In genomic region chr6:30345852-30346251, GRCh38 we compare ENCODE assay signal across 8 cellular contexts. TPM values are rescaled to one million over a fixed set of nuclear protein-coding genes. Genes with fewer than 3 reads are reported as not detected.
DNase-seq lines count a peak whose midpoint lies in the region; ATAC-seq, FAIRE-seq and TF ChIP-seq lines count a peak whose summit lies in the region.

No MANE protein-coding gene starts in this region.

- H3K23ac ChIP-seq in mesendoderm (ENCODE audit: low read length), result no peak overlapping the region

- H3K27ac ChIP-seq in astrocyte (ENCODE audit: low read depth, low read length) (no peak overlapping the region), mesendoderm (ENCODE audit: low read depth, low read length) (no peak overlapping the region), upper lobe of right lung (no peak overlapping the region)

- H2BK120ac ChIP-seq in mesendoderm (ENCODE audit: low read depth, low read length), result no peak overlapping the region

- H2BK15ac ChIP-seq in mesendoderm (replicated peaks; ENCODE audit: low read depth), result no peak overlapping the region

- no peaks in the 10 kb centered on the region for H3K27me3 Mint-ChIP-seq in activated naive CD4-positive, alpha-beta T cell treated with anti-CD3 and anti-CD28 coated beads, Interleukin-2, amount 50 U/mL, for 24 hours
- H3K27me3 Mint-ChIP-seq in astrocyte (ENCODE audit: low read depth, unreplicated experiment), result no peaks in the 10 kb centered on the region

- H4K5ac ChIP-seq in mesendoderm (ENCODE audit: low read length), result no peak overlapping the region

- peaks cover 47% of the 10 kb centered on the region for H3K4me1 Mint-ChIP-seq in activated naive CD4-positive, alpha-beta T cell treated with anti-CD3 and anti-CD28 coated beads, Interleukin-2, amount 50 U/mL, for 24 hours
- H3K4me1 Mint-ChIP-seq in astrocyte (ENCODE audit: low read depth, unreplicated experiment), result peaks cover 10% of the 10 kb centered on the region

- no peak overlapping the region for H4K8ac ChIP-seq in mesendoderm (ENCODE audit: low read depth, low read length)

- H3K79me2 ChIP-seq in astrocyte (ENCODE audit: insufficient read depth, low read length) (peaks cover 5% of the 10 kb centered on the region), mesendoderm (ENCODE audit: control insufficient read depth, insufficient read depth, low read length) (no peaks in the 10 kb centered on the region)

- H4K20me1 ChIP-seq in astrocyte (ENCODE audit: insufficient read depth, low read length), result peaks cover 8% of the 10 kb centered on the region

- H2AFZ ChIP-seq in astrocyte (ENCODE audit: low read depth, low read length), result no peak overlapping the region

- H3K9me3 Mint-ChIP-seq in activated naive CD4-positive, alpha-beta T cell treated with anti-CD3 and anti-CD28 coated beads, Interleukin-2, amount 50 U/mL, for 24 hours, result no peaks in the 10 kb centered on the region
- no peaks in the 10 kb centered on the region for H3K9me3 Mint-ChIP-seq in astrocyte (ENCODE audit: unreplicated experiment)

- no peak for DNase-seq in activated naive CD4-positive, alpha-beta T cell (lab: John Stamatoyannopoulos, UW)
- DNase-seq in astrocyte (ENCODE audit: low read depth) (no peak), mesendoderm (no peak), upper lobe of right lung (no peak), NCI-H82 treated with DMSO at 0.1 percent for 48 hours (lab: John Stamatoyannopoulos, UW; ENCODE audit: unreplicated experiment) (no peak), omental fat pad (ENCODE audit: low spot score) (no peak)

- H3K4me3 ChIP-seq in astrocyte (ENCODE audit: insufficient read depth, low read depth, low read length) (peak overlapping the region; percentile 73), mesendoderm (ENCODE audit: low read length) (no peak overlapping the region), upper lobe of right lung (peak overlapping the region; percentile 90)

- H2AK5ac ChIP-seq in mesendoderm (ENCODE audit: low read length), result no peak overlapping the region

- intact Hi-C loops in upper lobe of right lung (cut with DNase I), result no loop called here

- H3K4me2 ChIP-seq in astrocyte (ENCODE audit: low read length), result peak overlapping the region; percentile 87
- peak overlapping the region; percentile 48 for H3K4me2 ChIP-seq in mesendoderm (ENCODE audit: low read length)

- WGBS in mesendoderm (ENCODE audit: extremely low coverage, insufficient coverage, low lambda C conversion rate), result no CpG with 5 or more reads among the region's 4 CpGs

- H3K36me3 Mint-ChIP-seq in activated naive CD4-positive, alpha-beta T cell treated with anti-CD3 and anti-CD28 coated beads, Interleukin-2, amount 50 U/mL, for 24 hours, result peaks cover 9% of the 10 kb centered on the region
- peaks cover 12% of the 10 kb centered on the region for H3K36me3 Mint-ChIP-seq in astrocyte (ENCODE audit: low read depth, unreplicated experiment)

- peak overlapping the region; percentile 88 for H3K9ac ChIP-seq in astrocyte (ENCODE audit: low read length)
- H3K9ac ChIP-seq in mesendoderm (ENCODE audit: low read length), result peak overlapping the region; percentile 54

- no peaks in the 10 kb centered on the region for H3K9me3 ChIP-seq in astrocyte (ENCODE audit: insufficient read depth, low read depth, low read length)
- no peaks in the 10 kb centered on the region for H3K9me3 ChIP-seq in upper lobe of right lung

- no peak for TF ChIP-seq CTCF in astrocyte (IDR thresholded peaks at IDR 0.05; ENCODE audit: insufficient read depth, low read depth, low read length)
- TF ChIP-seq CTCF in upper lobe of right lung (IDR thresholded peaks at IDR 0.05), result no peak
- no peak for TF ChIP-seq CTCF in omental fat pad (IDR thresholded peaks at IDR 0.05)

- H3K4me1 ChIP-seq in astrocyte (ENCODE audit: insufficient read depth, low read length) (peaks cover 10% of the 10 kb centered on the region), mesendoderm (ENCODE audit: control insufficient read depth, low read depth, low read length) (peaks cover 2% of the 10 kb centered on the region), upper lobe of right lung (peaks cover 5% of the 10 kb centered on the region)

- H3K18ac ChIP-seq in mesendoderm (ENCODE audit: low read length), result no peak overlapping the region

- no peak for FAIRE-seq in astrocyte (lab: Jason Lieb, UNC)

- peak overlapping the region; percentile 90 for H3K4me3 Mint-ChIP-seq in activated naive CD4-positive, alpha-beta T cell treated with anti-CD3 and anti-CD28 coated beads, Interleukin-2, amount 50 U/mL, for 24 hours
- peak overlapping the region; percentile 82 for H3K4me3 Mint-ChIP-seq in astrocyte (ENCODE audit: unreplicated experiment)

- peak overlapping the region; percentile 96 for H3K56ac ChIP-seq in mesendoderm (ENCODE audit: low read length)

- ATAC-seq in upper lobe of right lung (no peak), omental fat pad (ENCODE audit: low FRiP score) (no peak), GM21786 (IDR thresholded peaks at IDR 0.05; ENCODE audit: unreplicated experiment) (no peak)

- H3K36me3 ChIP-seq in astrocyte (ENCODE audit: insufficient read depth, low read length) (peaks cover 5% of the 10 kb centered on the region), mesendoderm (ENCODE audit: control insufficient read depth, insufficient read depth, low read length) (peaks cover 7% of the 10 kb centered on the region), upper lobe of right lung (peaks cover 27% of the 10 kb centered on the region)

- peak overlapping the region; percentile 82 for H3K27ac Mint-ChIP-seq in activated naive CD4-positive, alpha-beta T cell treated with anti-CD3 and anti-CD28 coated beads, Interleukin-2, amount 50 U/mL, for 24 hours
- H3K27ac Mint-ChIP-seq in astrocyte (ENCODE audit: unreplicated experiment), result peak overlapping the region; percentile 12

- H3K27me3 ChIP-seq in astrocyte (ENCODE audit: insufficient read depth, low read length) (peaks cover 3% of the 10 kb centered on the region), mesendoderm (ENCODE audit: insufficient read depth, low read length, poor library complexity) (no peaks in the 10 kb centered on the region), upper lobe of right lung (no peaks in the 10 kb centered on the region)

- H2BK5ac ChIP-seq in mesendoderm (ENCODE audit: low read length), result no peak overlapping the region

- no peak overlapping the region for H3K4ac ChIP-seq in mesendoderm (ENCODE audit: low read depth, low read length)

- peaks cover 8% of the 10 kb centered on the region for H3K79me1 ChIP-seq in mesendoderm (ENCODE audit: low read length)

RNA-seq across cellular contexts. Expression of gene RPP21, which starts 0.9 kb away (rescaled TPM):
- total RNA-seq in astrocyte (33.5 and 41.8 TPM in 2 replicates), upper lobe of right lung (29.3 TPM), omental fat pad (10 to 100 TPM; 36.6 to 53.8 (median 48.1) TPM)
- 141 TPM for polyA plus RNA-seq in mesendoderm (2013, experiment 1 of 2)
- 138 TPM for polyA plus RNA-seq in mesendoderm (2013, experiment 2 of 2)

RNA-seq across cellular contexts. Expression of gene TRIM39, which starts 19.1 kb away (rescaled TPM):
- 18.3 and 20.7 TPM in 2 replicates for total RNA-seq in astrocyte
- polyA plus RNA-seq in mesendoderm (2013, experiment 1 of 2), result 19.2 TPM
- 20.3 TPM for polyA plus RNA-seq in mesendoderm (2013, experiment 2 of 2)
- 11.5 TPM for total RNA-seq in upper lobe of right lung
- 10 to 100 TPM; 10.4 to 17.2 (median 15.2) TPM for total RNA-seq in omental fat pad
